In the genomic region with DNA sequence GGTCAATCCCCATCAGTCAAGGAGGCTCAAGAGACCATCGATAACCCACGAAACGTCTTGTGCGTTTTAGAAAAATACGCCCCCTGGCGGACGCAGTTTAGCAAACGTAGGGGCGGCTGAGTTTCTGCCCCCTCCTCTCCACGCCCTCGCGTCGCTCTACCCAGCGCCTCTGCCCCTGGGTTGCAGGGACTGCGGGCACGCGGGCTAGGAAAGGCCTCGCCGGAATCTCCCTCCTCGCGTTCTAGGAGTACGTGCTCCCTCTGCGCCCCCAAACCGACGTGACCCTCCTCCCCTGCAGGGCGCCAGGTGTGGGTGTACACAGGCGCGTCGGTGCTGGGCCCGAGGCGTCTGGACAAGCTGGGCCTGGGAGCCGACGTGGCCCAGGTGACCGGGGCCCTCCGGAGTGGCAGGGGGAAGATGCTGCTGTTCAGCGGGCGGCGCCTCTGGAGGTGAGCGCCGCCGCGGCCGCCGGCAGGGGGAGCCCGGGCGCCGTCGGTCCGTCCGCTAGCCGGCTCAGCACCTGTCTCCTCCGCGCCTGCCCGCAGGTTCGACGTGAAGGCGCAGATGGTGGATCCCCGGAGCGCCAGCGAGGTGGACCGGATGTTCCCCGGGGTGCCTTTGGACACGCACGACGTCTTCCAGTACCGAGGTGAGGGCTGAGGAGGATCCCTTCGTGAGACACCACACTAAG, we compare ENCODE assay signal across 8 cellular contexts. TPM values are rescaled to one million over a fixed set of nuclear protein-coding genes. Genes with fewer than 3 reads are reported as not detected.
DNase-seq lines count a peak whose midpoint lies in the region; ATAC-seq and TF ChIP-seq lines count a peak whose summit lies in the region.

No MANE protein-coding gene starts in this region.

- H3K9me3 Mint-ChIP-seq in osteocyte (ENCODE audit: unreplicated experiment): no peaks in the 10 kb centered on the region

- H3K79me2 ChIP-seq in OCI-LY3 (ENCODE audit: low read length): no peaks in the 10 kb centered on the region

- TF ChIP-seq CTCF in A673 (conservative IDR thresholded peaks at IDR 0.05; ENCODE audit: low read depth, low read length) (peak; percentile 84), IMR-90 (conservative IDR thresholded peaks at IDR 0.05; ENCODE audit: low read depth, low read length) (peak; percentile 67), OCI-LY3 (IDR thresholded peaks at IDR 0.05; ENCODE audit: low read depth, low read length) (peak; percentile 96), fibroblast of mammary gland (conservative IDR thresholded peaks at IDR 0.05; ENCODE audit: control insufficient read depth, insufficient read depth, low read depth, low read length) (peak; percentile 56), osteocyte (IDR thresholded peaks at IDR 0.05) (peak; percentile 76)

- peak overlapping the region; percentile 82 for H2AFZ ChIP-seq in IMR-90 (replicated peaks; ENCODE audit: low read length, poor library complexity)
- peak overlapping the region; percentile 55; the same call in 1 of the 2 replicates for H2AFZ ChIP-seq in OCI-LY3 (ENCODE audit: low read depth, low read length)

- no peak overlapping the region for H2BK5ac ChIP-seq in IMR-90 (ENCODE audit: low read depth, low read length, poor library complexity, severe bottlenecking)

- no peak overlapping the region for H2BK20ac ChIP-seq in IMR-90 (ENCODE audit: low read depth, low read length)

- H3K27me3 ChIP-seq in A673 (replicated peaks; ENCODE audit: insufficient read depth, low read depth, low read length, poor library complexity) (no peaks in the 10 kb centered on the region), IMR-90 (ENCODE audit: control insufficient read depth, insufficient read depth, low read length) (peaks cover 69% of the 10 kb centered on the region), OCI-LY3 (ENCODE audit: low read depth, low read length) (peaks cover 12% of the 10 kb centered on the region; the same call in 1 of the 2 replicates)

- H3K27me3 Mint-ChIP-seq in osteocyte (ENCODE audit: unreplicated experiment): peaks cover 50% of the 10 kb centered on the region

- H3K18ac ChIP-seq in IMR-90 (ENCODE audit: low read depth, low read length): no peak overlapping the region

- H3K36me3 ChIP-seq in A673 (ENCODE audit: insufficient read depth, low read length, poor library complexity, severe bottlenecking) (no peaks in the 10 kb centered on the region), IMR-90 (ENCODE audit: control insufficient read depth, insufficient read depth, low read length) (no peaks in the 10 kb centered on the region), OCI-LY3 (replicated peaks; ENCODE audit: low read depth, low read length) (no peaks in the 10 kb centered on the region)

- no peak overlapping the region for H4K91ac ChIP-seq in IMR-90 (ENCODE audit: insufficient read depth, low read depth, low read length)

- no peak overlapping the region for H3K23ac ChIP-seq in IMR-90 (ENCODE audit: low read depth, low read length)

- H3K4me1 ChIP-seq in A673 (ENCODE audit: insufficient read depth, low read length, poor library complexity, severe bottlenecking): peaks cover 14% of the 10 kb centered on the region
- no peaks in the 10 kb centered on the region for H3K4me1 ChIP-seq in IMR-90 (ENCODE audit: control insufficient read depth, insufficient read depth, low read length)
- H3K4me1 ChIP-seq in OCI-LY3 (ENCODE audit: low read length): peaks cover 12% of the 10 kb centered on the region

- no peak overlapping the region for H3K14ac ChIP-seq in IMR-90 (replicated peaks; ENCODE audit: low read depth, low read length)

- no peaks in the 10 kb centered on the region for H3K36me3 Mint-ChIP-seq in osteocyte (ENCODE audit: unreplicated experiment)

- no TSS peak for BruUV-seq in A673 (replicated peaks; lab: Mats Ljungman, UMichigan)
- no TSS peak for BruUV-seq in IMR-90 (replicated peaks; lab: Mats Ljungman, UMichigan)

- no peak overlapping the region for H2AK5ac ChIP-seq in IMR-90 (ENCODE audit: low read depth, low read length)

- intact Hi-C loops in A673 (cut with micrococcal nuclease; ENCODE audit: unreplicated experiment): no loop called here
- intact Hi-C loops in IMR-90 (cut with micrococcal nuclease): loop anchor here (2.0 to 10.0 kb wide), 2 partner anchors 335 to 469 kb away; a partner anchor contains a TSS

- no peaks in the 10 kb centered on the region for H3K9me3 ChIP-seq in A673 (ENCODE audit: low read depth, low read length, poor library complexity, severe bottlenecking)
- peaks cover 14% of the 10 kb centered on the region for H3K9me3 ChIP-seq in IMR-90 (ENCODE audit: control insufficient read depth, insufficient read depth, low read length)
- H3K9me3 ChIP-seq in OCI-LY3 (ENCODE audit: insufficient read depth, low read length): no peaks in the 10 kb centered on the region

- H4K8ac ChIP-seq in IMR-90 (ENCODE audit: low read depth in 2 of 2, low read length in 2 of 2): no peak overlapping the region

- peak overlapping the region; percentile 38 for H3K4me3 Mint-ChIP-seq in osteocyte (ENCODE audit: unreplicated experiment)

- H3K4ac ChIP-seq in IMR-90 (ENCODE audit: low read depth, low read length): no peak overlapping the region

- 2% methylated on average over 23 of the region's 67 CpGs; no CpG with 5 or more reads in 1 of the 2 experiments for WGBS in IMR-90 (ENCODE audit: extremely low coverage in 2 of 2, insufficient read length in 1 of 2), 2 experiments

- in situ Hi-C loops in IMR-90 (cut with MboI; ENCODE audit: low sequenced_read_pairs): no loop called here

- ATAC-seq in GM18907 (IDR thresholded peaks at IDR 0.05; ENCODE audit: unreplicated experiment): peak; percentile 71
- peak; percentile 89 for ATAC-seq in IMR-90 (ENCODE audit: low read depth)

- no peak overlapping the region for H4K5ac ChIP-seq in IMR-90 (ENCODE audit: low read depth, low read length)

- H3K9ac ChIP-seq in IMR-90 (ENCODE audit: low read depth, low read length) (no peak overlapping the region), OCI-LY3 (ENCODE audit: low read length) (no peak overlapping the region)

- H3K27ac ChIP-seq in A673 (ENCODE audit: low read depth, low read length, poor library complexity, severe bottlenecking): no peak overlapping the region
- no peak overlapping the region for H3K27ac ChIP-seq in IMR-90 (ENCODE audit: insufficient read depth, low read length)
- no peak overlapping the region for H3K27ac ChIP-seq in OCI-LY3 (ENCODE audit: low read length)

- peak; percentile 76 for DNase-seq in A673 (ENCODE audit: low spot score)
- peak; percentile 32 for DNase-seq in IMR-90
- DNase-seq in activated T-cell treated with anti-CD3 and anti-CD28 coated beads, Interleukin-2, amount 50 U/mL, for 1 hour: peak; percentile 77
- peak; percentile 48 for DNase-seq in fibroblast of mammary gland (ENCODE audit: low read depth)
- DNase-seq in osteocyte (ENCODE audit: extremely low spot score, unreplicated experiment): no peak
- no peak for DNase-seq in dedifferentiated amniotic fluid mesenchymal stem cell (ENCODE audit: extremely low spot score)

- no peak for TF ChIP-seq POLR2A in IMR-90 (IDR thresholded peaks at IDR 0.05; ENCODE audit: low read depth, low read length)

- CTCF ChIA-PET in A673 (lab: Charles Lee) (interaction anchor here (0.8 to 3.0 kb wide), 4 partner anchors 9 to 74 kb away, joined by 3 to 12 read pairs (median 4); no protein-coding TSS in a partner anchor), IMR-90 (lab: Yijun Ruan, JAX) (interaction anchor here (0.6 to 1.7 kb wide), 4 partner anchors 9 to 266 kb away, joined by 3 to 5 read pairs (median 4); no protein-coding TSS in a partner anchor)

- dilution Hi-C loops in IMR-90 (cut with HindIII; ENCODE audit: low sequenced_read_pairs, unreplicated experiment): no loop called here

- H3K56ac ChIP-seq in IMR-90 (ENCODE audit: extremely low read depth, insufficient read depth, low read length): no peak overlapping the region

- no peak overlapping the region for H3K27ac Mint-ChIP-seq in osteocyte (ENCODE audit: unreplicated experiment)

- H3K4me1 Mint-ChIP-seq in osteocyte (ENCODE audit: unreplicated experiment): peaks cover 4% of the 10 kb centered on the region

- no peaks in the 10 kb centered on the region for H3K9me1 ChIP-seq in IMR-90 (ENCODE audit: insufficient read depth, low read length)

- TF ChIP-seq RAD21 in IMR-90 (IDR thresholded peaks at IDR 0.05; ENCODE audit: low read length): peak; percentile 60

- no peak overlapping the region; the same call in 1 of the 2 replicates for H3K4me2 ChIP-seq in IMR-90 (ENCODE audit: low read depth, low read length)
- peak overlapping the region; percentile 81 for H3K4me2 ChIP-seq in OCI-LY3 (ENCODE audit: low read length)

- H2BK120ac ChIP-seq in IMR-90 (ENCODE audit: low read depth, low read length): no peak overlapping the region

- H4K20me1 ChIP-seq in IMR-90 (ENCODE audit: insufficient read depth, low read length) (no peaks in the 10 kb centered on the region; the same call in 1 of the 2 replicates), OCI-LY3 (ENCODE audit: insufficient read depth, low read length) (no peaks in the 10 kb centered on the region)

- H3K79me1 ChIP-seq in IMR-90 (ENCODE audit: low read depth in 1 of 2, low read length in 2 of 2): no peaks in the 10 kb centered on the region

- POLR2A ChIA-PET in A673 (lab: Charles Lee; ENCODE audit: low non-redundant PET) (no interaction called here), IMR-90 (lab: Charles Lee; ENCODE audit: unreplicated experiment) (no interaction called here)

- no peak overlapping the region for H2BK15ac ChIP-seq in IMR-90 (ENCODE audit: low read depth, low read length)

- H3K4me3 ChIP-seq in A673 (ENCODE audit: low read depth, low read length, poor library complexity, severe bottlenecking) (peak overlapping the region; percentile 41), IMR-90 (ENCODE audit: insufficient read depth, low read depth, low read length) (no peak overlapping the region), OCI-LY3 (ENCODE audit: low read length) (peak overlapping the region; percentile 68), fibroblast of mammary gland (ENCODE audit: control insufficient read depth, low read depth, low read length) (no peak overlapping the region)

- H2AK9ac ChIP-seq in IMR-90 (replicated peaks; ENCODE audit: low read depth, low read length, poor library complexity): no peak overlapping the region

RNA-seq across cellular contexts. Expression of a gene that starts 5.3 kb away (rescaled TPM):
- total RNA-seq in A673 (2021) (2.4 and 2.8 TPM in 2 replicates), IMR-90 (2012; rRNA removed) (under 0.01 TPM in 2 replicates), osteocyte (not detected in 2 replicates)
- polyA plus RNA-seq in IMR-90 (2012; rRNA removed): 0.16 and 0.17 TPM in 2 replicates
- polyA plus RNA-seq in IMR-90 (2012; cell fraction: cytosol; rRNA removed): 0.23 and 0.45 TPM in 2 replicates
- polyA plus RNA-seq in IMR-90 (2012; cell fraction: nucleus; rRNA removed; ENCODE audit: low replicate concordance): 0.22 and 0.25 TPM in 2 replicates

RNA-seq across cellular contexts. Expression of a gene that starts 15.0 kb away (rescaled TPM):
- 20.0 and 20.9 TPM in 2 replicates for total RNA-seq in A673 (2021)
- not detected in 2 replicates for total RNA-seq in IMR-90 (2012; rRNA removed)
- polyA plus RNA-seq in IMR-90 (2012; rRNA removed): 2.2 and 3.4 TPM in 2 replicates
- 11.3 and 18.7 TPM in 2 replicates for polyA plus RNA-seq in IMR-90 (2012; cell fraction: cytosol; rRNA removed)
- polyA plus RNA-seq in IMR-90 (2012; cell fraction: nucleus; rRNA removed; ENCODE audit: low replicate concordance): 0.50 and 1.8 TPM in 2 replicates
- total RNA-seq in osteocyte: 1.7 TPM in 1 of 2 replicates, not detected in the other

RNA-seq across cellular contexts. Expression of a gene that starts 42.0 kb away (rescaled TPM):
- total RNA-seq in A673 (2021): 31.9 and 32.9 TPM in 2 replicates
- 11.8 and 12.5 TPM in 2 replicates for total RNA-seq in IMR-90 (2012; rRNA removed)
- polyA plus RNA-seq in IMR-90 (2012; rRNA removed): 17.8 and 20.2 TPM in 2 replicates
- polyA plus RNA-seq in IMR-90 (2012; cell fraction: cytosol; rRNA removed): 6.2 and 10.9 TPM in 2 replicates
- polyA plus RNA-seq in IMR-90 (2012; cell fraction: nucleus; rRNA removed; ENCODE audit: low replicate concordance): 89.9 and 166 TPM in 2 replicates
- total RNA-seq in osteocyte: 23.9 and 24.6 TPM in 2 replicates

Comparison
In these comparisons a context has a peak if more than half of its experiments do, and no peak if none do; other contexts are left out.
1. DNase-seq: peak in A673 (single experiment), IMR-90 (single experiment), activated T-cell treated with anti-CD3 and anti-CD28 coated beads, Interleukin-2, amount 50 U/mL, for 1 hour (single experiment) and fibroblast of mammary gland (single experiment); none in osteocyte (single experiment) and dedifferentiated amniotic fluid mesenchymal stem cell (single experiment).
2. H3K4me3 ChIP-seq: peak in A673 (single experiment) and OCI-LY3 (single experiment); none in IMR-90 (single experiment) and fibroblast of mammary gland (single experiment).
3. Peak in every context shown above with its lines, with median percentiles within 50 percentile points of each other: CTCF ChIP-seq.